ENCODE assay signal across 9 cellular contexts in the genomic region with DNA sequence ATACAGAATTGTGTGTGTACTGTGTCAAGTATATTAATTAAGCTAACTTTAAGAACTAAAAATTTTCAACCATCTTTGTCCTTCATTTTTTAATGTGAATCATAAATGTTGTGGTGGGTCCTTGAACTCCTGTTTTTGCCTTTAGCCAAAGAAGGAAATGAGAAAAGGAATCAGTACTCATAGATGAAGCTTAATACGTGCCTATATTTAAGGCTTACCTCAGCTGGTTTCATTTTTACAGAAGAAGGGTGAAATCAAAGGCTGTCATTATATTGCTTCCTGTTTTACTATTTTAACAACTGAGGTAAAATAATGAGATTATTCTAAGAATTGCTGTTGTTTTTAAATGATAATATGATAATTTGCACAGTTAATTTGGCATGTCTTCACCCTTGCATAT. TPM values are rescaled to one million over a fixed set of nuclear protein-coding genes. Genes with fewer than 3 reads are reported as not detected.
DNase-seq lines count a peak whose midpoint lies in the region; ATAC-seq and TF ChIP-seq lines count a peak whose summit lies in the region.
"Had no signal": no experiment of that assay in that cellular context is flagged by ENCODE, and none has a peak within 500 bp of the region (broad histone marks: within the 10 kb centered on the region; RNA-seq: fewer than 3 reads in every experiment).

No MANE protein-coding gene starts in this region.

- H3K9ac ChIP-seq in subcutaneous abdominal adipose tissue (ENCODE audit: low read length in 5 of 5) = peak overlapping the region in 1 of 5 donors; percentile 14

- H3K36me3 ChIP-seq in subcutaneous abdominal adipose tissue (ENCODE audit: control insufficient read depth in 5 of 5, insufficient read depth in 5 of 5, low read length in 5 of 5) = no peaks in the 10 kb centered on the region
- H3K36me3 ChIP-seq: neutrophil had no signal

- ATAC-seq in Right ventricle myocardium superior (ENCODE audit: poor library complexity) (peak; percentile 68), left ventricle myocardium superior (no peak), HG02973 (IDR thresholded peaks at IDR 0.05; ENCODE audit: unreplicated experiment) (peak; percentile 58), SK-N-SH treated with all-trans-retinoic acid at 6 μM for 48 hours (no peak)

- no peaks in the 10 kb centered on the region for H3K27me3 ChIP-seq in subcutaneous abdominal adipose tissue (ENCODE audit: control insufficient read depth in 5 of 5, insufficient read depth in 4 of 5, low read length in 5 of 5)
- H3K27me3 ChIP-seq: neutrophil had no signal

- H3K4me1 ChIP-seq in subcutaneous abdominal adipose tissue (ENCODE audit: control insufficient read depth in 5 of 5, insufficient read depth in 5 of 5, low read length in 5 of 5) = peaks cover 0 to 5% (median 0%) of the 10 kb centered on the region in 5 donors

- H3K27ac ChIP-seq in subcutaneous abdominal adipose tissue (ENCODE audit: low read depth, low read length) = no peak overlapping the region
- H3K27ac ChIP-seq: neutrophil had no signal

- H3K9me3 ChIP-seq in subcutaneous abdominal adipose tissue (ENCODE audit: control insufficient read depth in 5 of 5, low read length in 5 of 5) = no peaks in the 10 kb centered on the region
- H3K9me3 ChIP-seq: neutrophil had no signal

- H3K4me3 ChIP-seq in subcutaneous abdominal adipose tissue (ENCODE audit: low read depth in 1 of 5, low read length in 5 of 5) = peak overlapping the region in 3 of 5 donors; percentile 7 to 48 (median 47)

- intact Hi-C loops in Right ventricle myocardium superior (cut with DNase I) = no loop called here
- intact Hi-C loops in left ventricle myocardium superior (cut with micrococcal nuclease) = no loop called here

- DNase-seq in Right ventricle myocardium superior (no peak), left ventricle myocardium superior (no peak), RPMI7951 (ENCODE audit: low read depth) (peak; percentile 18), UCSD-AML1 (lab: John Stamatoyannopoulos, UW; ENCODE audit: unreplicated experiment) (no peak), NCI-H2196 (lab: John Stamatoyannopoulos, UW; ENCODE audit: unreplicated experiment) (no peak)

TF ChIP-seq in SK-N-SH treated with all-trans-retinoic acid at 6 μM for 48 hours, 23 proteins besides CTCF, POLR2A, EP300 and RAD21:
- TF ChIP-seq TCF4 (CRISPR knock-in tag; IDR thresholded peaks at IDR 0.05; ENCODE audit: borderline replicate concordance) (no peak), TOX (CRISPR knock-in tag; IDR thresholded peaks at IDR 0.05; ENCODE audit: borderline replicate concordance) (no peak), CSDC2 (CRISPR knock-in tag; IDR thresholded peaks at IDR 0.05) (no peak), ZC3H10 (CRISPR knock-in tag; IDR thresholded peaks at IDR 0.05) (no peak), OSR1 (CRISPR knock-in tag; IDR thresholded peaks at IDR 0.05) (no peak), ISL1 (CRISPR knock-in tag; IDR thresholded peaks at IDR 0.05) (no peak), RARB (CRISPR knock-in tag; IDR thresholded peaks at IDR 0.05) (no peak), ZNF565 (CRISPR knock-in tag; conservative IDR thresholded peaks at IDR 0.05; ENCODE audit: low read depth) (no peak), BACH2 (CRISPR knock-in tag; IDR thresholded peaks at IDR 0.05; ENCODE audit: borderline replicate concordance) (no peak), SNAI2 (CRISPR knock-in tag; IDR thresholded peaks at IDR 0.05) (no peak), ARNTL (CRISPR knock-in tag; IDR thresholded peaks at IDR 0.05; ENCODE audit: borderline replicate concordance, low read depth) (no peak)
- TF ChIP-seq, protein P1, sequence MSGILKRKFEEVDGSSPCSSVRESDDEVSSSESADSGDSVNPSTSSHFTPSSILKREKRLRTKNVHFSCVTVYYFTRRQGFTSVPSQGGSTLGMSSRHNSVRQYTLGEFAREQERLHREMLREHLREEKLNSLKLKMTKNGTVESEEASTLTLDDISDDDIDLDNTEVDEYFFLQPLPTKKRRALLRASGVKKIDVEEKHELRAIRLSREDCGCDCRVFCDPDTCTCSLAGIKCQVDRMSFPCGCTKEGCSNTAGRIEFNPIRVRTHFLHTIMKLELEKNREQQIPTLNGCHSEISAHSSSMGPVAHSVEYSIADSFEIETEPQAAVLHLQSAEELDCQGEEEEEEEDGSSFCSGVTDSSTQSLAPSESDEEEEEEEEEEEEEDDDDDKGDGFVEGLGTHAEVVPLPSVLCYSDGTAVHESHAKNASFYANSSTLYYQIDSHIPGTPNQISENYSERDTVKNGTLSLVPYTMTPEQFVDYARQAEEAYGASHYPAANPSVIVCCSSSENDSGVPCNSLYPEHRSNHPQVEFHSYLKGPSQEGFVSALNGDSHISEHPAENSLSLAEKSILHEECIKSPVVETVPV (CRISPR knock-in tag; IDR thresholded peaks at IDR 0.05) = no peak
- TF ChIP-seq, protein P2, sequence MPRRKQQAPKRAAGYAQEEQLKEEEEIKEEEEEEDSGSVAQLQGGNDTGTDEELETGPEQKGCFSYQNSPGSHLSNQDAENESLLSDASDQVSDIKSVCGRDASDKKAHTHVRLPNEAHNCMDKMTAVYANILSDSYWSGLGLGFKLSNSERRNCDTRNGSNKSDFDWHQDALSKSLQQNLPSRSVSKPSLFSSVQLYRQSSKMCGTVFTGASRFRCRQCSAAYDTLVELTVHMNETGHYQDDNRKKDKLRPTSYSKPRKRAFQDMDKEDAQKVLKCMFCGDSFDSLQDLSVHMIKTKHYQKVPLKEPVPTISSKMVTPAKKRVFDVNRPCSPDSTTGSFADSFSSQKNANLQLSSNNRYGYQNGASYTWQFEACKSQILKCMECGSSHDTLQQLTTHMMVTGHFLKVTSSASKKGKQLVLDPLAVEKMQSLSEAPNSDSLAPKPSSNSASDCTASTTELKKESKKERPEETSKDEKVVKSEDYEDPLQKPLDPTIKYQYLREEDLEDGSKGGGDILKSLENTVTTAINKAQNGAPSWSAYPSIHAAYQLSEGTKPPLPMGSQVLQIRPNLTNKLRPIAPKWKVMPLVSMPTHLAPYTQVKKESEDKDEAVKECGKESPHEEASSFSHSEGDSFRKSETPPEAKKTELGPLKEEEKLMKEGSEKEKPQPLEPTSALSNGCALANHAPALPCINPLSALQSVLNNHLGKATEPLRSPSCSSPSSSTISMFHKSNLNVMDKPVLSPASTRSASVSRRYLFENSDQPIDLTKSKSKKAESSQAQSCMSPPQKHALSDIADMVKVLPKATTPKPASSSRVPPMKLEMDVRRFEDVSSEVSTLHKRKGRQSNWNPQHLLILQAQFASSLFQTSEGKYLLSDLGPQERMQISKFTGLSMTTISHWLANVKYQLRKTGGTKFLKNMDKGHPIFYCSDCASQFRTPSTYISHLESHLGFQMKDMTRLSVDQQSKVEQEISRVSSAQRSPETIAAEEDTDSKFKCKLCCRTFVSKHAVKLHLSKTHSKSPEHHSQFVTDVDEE (CRISPR knock-in tag; IDR thresholded peaks at IDR 0.05) = no peak
- TF ChIP-seq, protein P3, sequence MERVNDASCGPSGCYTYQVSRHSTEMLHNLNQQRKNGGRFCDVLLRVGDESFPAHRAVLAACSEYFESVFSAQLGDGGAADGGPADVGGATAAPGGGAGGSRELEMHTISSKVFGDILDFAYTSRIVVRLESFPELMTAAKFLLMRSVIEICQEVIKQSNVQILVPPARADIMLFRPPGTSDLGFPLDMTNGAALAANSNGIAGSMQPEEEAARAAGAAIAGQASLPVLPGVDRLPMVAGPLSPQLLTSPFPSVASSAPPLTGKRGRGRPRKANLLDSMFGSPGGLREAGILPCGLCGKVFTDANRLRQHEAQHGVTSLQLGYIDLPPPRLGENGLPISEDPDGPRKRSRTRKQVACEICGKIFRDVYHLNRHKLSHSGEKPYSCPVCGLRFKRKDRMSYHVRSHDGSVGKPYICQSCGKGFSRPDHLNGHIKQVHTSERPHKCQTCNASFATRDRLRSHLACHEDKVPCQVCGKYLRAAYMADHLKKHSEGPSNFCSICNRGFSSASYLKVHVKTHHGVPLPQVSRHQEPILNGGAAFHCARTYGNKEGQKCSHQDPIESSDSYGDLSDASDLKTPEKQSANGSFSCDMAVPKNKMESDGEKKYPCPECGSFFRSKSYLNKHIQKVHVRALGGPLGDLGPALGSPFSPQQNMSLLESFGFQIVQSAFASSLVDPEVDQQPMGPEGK (CRISPR knock-in tag; IDR thresholded peaks at IDR 0.05; ENCODE audit: borderline replicate concordance) = no peak
- TF ChIP-seq, protein P4, sequence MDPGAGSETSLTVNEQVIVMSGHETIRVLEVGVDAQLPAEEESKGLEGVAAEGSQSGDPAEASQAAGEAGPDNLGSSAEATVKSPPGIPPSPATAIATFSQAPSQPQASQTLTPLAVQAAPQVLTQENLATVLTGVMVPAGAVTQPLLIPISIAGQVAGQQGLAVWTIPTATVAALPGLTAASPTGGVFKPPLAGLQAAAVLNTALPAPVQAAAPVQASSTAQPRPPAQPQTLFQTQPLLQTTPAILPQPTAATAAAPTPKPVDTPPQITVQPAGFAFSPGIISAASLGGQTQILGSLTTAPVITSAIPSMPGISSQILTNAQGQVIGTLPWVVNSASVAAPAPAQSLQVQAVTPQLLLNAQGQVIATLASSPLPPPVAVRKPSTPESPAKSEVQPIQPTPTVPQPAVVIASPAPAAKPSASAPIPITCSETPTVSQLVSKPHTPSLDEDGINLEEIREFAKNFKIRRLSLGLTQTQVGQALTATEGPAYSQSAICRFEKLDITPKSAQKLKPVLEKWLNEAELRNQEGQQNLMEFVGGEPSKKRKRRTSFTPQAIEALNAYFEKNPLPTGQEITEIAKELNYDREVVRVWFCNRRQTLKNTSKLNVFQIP (CRISPR knock-in tag; IDR thresholded peaks at IDR 0.05; ENCODE audit: borderline replicate concordance, low read depth) = no peak
- TF ChIP-seq, protein P5, sequence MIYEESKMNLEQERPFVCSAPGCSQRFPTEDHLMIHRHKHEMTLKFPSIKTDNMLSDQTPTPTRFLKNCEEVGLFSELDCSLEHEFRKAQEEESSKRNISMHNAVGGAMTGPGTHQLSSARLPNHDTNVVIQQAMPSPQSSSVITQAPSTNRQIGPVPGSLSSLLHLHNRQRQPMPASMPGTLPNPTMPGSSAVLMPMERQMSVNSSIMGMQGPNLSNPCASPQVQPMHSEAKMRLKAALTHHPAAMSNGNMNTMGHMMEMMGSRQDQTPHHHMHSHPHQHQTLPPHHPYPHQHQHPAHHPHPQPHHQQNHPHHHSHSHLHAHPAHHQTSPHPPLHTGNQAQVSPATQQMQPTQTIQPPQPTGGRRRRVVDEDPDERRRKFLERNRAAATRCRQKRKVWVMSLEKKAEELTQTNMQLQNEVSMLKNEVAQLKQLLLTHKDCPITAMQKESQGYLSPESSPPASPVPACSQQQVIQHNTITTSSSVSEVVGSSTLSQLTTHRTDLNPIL (CRISPR knock-in tag; IDR thresholded peaks at IDR 0.05; ENCODE audit: low read depth) = no peak

RNA-seq across cellular contexts. Expression of a gene that starts 6.3 kb away (rescaled TPM):
- total RNA-seq in Right ventricle myocardium superior = 36.9 TPM
- 62.6 TPM for total RNA-seq in left ventricle myocardium superior
- 51.3 and 54.5 TPM in 2 replicates for total RNA-seq in RPMI7951 (2014; rRNA removed; shearing (Covaris generic))

Comparison
In these comparisons a context has a peak if more than half of its experiments do, and no peak if none do; other contexts are left out.
1. ATAC-seq: peak in Right ventricle myocardium superior (single experiment) and HG02973 (single experiment); none in left ventricle myocardium superior (single experiment) and SK-N-SH treated with all-trans-retinoic acid at 6 μM for 48 hours (single experiment).